ENCODE assay signal across 22 cellular contexts in the genomic region with DNA sequence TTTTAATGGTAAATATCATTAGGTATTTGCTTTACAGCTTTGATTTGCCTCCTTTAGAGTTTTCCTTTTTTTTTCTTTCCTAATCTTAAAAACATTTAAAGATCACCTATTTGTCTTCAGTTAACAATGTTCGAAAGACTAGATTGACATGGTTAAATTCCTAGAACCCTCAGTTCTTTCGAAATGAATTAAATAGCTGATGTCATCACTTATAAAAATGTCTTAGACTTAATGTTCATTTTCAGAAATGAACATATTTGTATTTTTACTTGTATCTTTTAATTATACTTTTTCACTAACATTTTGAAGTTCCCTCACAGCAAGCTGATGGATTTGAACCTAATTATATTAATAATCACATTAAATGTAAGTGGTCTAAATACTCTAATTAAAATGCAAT.
DNase-seq lines count a peak whose midpoint lies in the region; ATAC-seq, FAIRE-seq and TF ChIP-seq lines count a peak whose summit lies in the region.
"Had no signal": no experiment of that assay in that cellular context is flagged by ENCODE, and none has a peak within 500 bp of the region (broad histone marks: within the 10 kb centered on the region; RNA-seq: fewer than 3 reads in every experiment).

No MANE protein-coding gene starts in this region.

- ATAC-seq in HepG2 = no peak
- ATAC-seq in right lobe of liver = no peak
- ATAC-seq in IMR-90 (ENCODE audit: low read depth) = no peak
- ATAC-seq: GM23338 had no signal

- no peak overlapping the region for H3K23ac ChIP-seq in IMR-90 (ENCODE audit: low read depth, low read length)

- CTCF ChIA-PET in HepG2 (lab: Yijun Ruan, JAX; ENCODE audit: low intra/inter-chr PET ratio, low total read pairs) = no interaction called here
- CTCF ChIA-PET in IMR-90 (lab: Yijun Ruan, JAX) = no interaction called here

- intact Hi-C loops in HepG2 (cut with micrococcal nuclease; ENCODE audit: unreplicated experiment) = no loop called here
- intact Hi-C loops in right lobe of liver (cut with DNase I) = no loop called here
- intact Hi-C loops in IMR-90 (cut with micrococcal nuclease) = no loop called here
- intact Hi-C loops in head of caudate nucleus (cut with DNase I) = no loop called here

- no peaks in the 10 kb centered on the region for H3K27me3 ChIP-seq in HepG2 (ENCODE audit: control insufficient read depth in 1 of 2, insufficient read depth in 2 of 2, low read length in 2 of 2)
- no peaks in the 10 kb centered on the region for H3K27me3 ChIP-seq in right lobe of liver
- H3K27me3 ChIP-seq in IMR-90 (ENCODE audit: control insufficient read depth, insufficient read depth, low read length) = no peaks in the 10 kb centered on the region
- no peaks in the 10 kb centered on the region for H3K27me3 ChIP-seq in BE2C

- no peak overlapping the region for H2BK20ac ChIP-seq in IMR-90 (ENCODE audit: low read depth, low read length)

- no peak overlapping the region for H3K14ac ChIP-seq in IMR-90 (replicated peaks; ENCODE audit: low read depth, low read length)

- dilution Hi-C loops in IMR-90 (cut with HindIII; ENCODE audit: low sequenced_read_pairs, unreplicated experiment) = no loop called here

- no peak overlapping the region for H3K56ac ChIP-seq in IMR-90 (ENCODE audit: extremely low read depth, insufficient read depth, low read length)

- no peaks in the 10 kb centered on the region for H3K79me2 ChIP-seq in HepG2 (ENCODE audit: insufficient read depth, low read length)

- H3K9ac ChIP-seq in HepG2 (ENCODE audit: insufficient read depth, low read depth, low read length) = no peak overlapping the region
- H3K9ac ChIP-seq in IMR-90 (ENCODE audit: low read depth, low read length) = no peak overlapping the region

- peak overlapping the region; percentile 48 for H3K27ac Mint-ChIP-seq in endothelial cell (ENCODE audit: unreplicated experiment)
- H3K27ac Mint-ChIP-seq: CD4-positive, alpha-beta memory T cell; GM23338; HFFc6 had no signal

- no peaks in the 10 kb centered on the region for H3K9me1 ChIP-seq in IMR-90 (ENCODE audit: insufficient read depth, low read length)

- H3K27me3 Mint-ChIP-seq in endothelial cell (ENCODE audit: unreplicated experiment) = no peaks in the 10 kb centered on the region

- FAIRE-seq in HepG2 (lab: Jason Lieb, UNC) = no peak
- FAIRE-seq: A204.1, GM12891, GM18507 had no signal

- H3K4me3 Mint-ChIP-seq in endothelial cell (ENCODE audit: unreplicated experiment) = no peak overlapping the region
- H3K4me3 Mint-ChIP-seq: CD4-positive, alpha-beta memory T cell; GM23338; HFFc6 had no signal

- H3K9me3 Mint-ChIP-seq in endothelial cell (ENCODE audit: unreplicated experiment) = no peaks in the 10 kb centered on the region

- TF ChIP-seq POLR2A in HepG2 (IDR thresholded peaks at IDR 0.05; ENCODE audit: insufficient read depth in 1 of 2, low read depth in 2 of 2, low read length in 2 of 2) (no peak), right lobe of liver (IDR thresholded peaks at IDR 0.05) (no peak), IMR-90 (IDR thresholded peaks at IDR 0.05; ENCODE audit: low read depth, low read length) (no peak)

- no peak overlapping the region for H3K4me3 ChIP-seq in HepG2 (replicated peaks in 1 of 3; ENCODE audit: insufficient read depth in 1 of 3, low read depth in 2 of 3, low read length in 3 of 3)
- H3K4me3 ChIP-seq in right lobe of liver = no peak overlapping the region
- no peak overlapping the region for H3K4me3 ChIP-seq in IMR-90 (ENCODE audit: insufficient read depth, low read depth, low read length)
- H3K4me3 ChIP-seq in BE2C (ENCODE audit: low read depth, low read length) = no peak overlapping the region
- H3K4me3 ChIP-seq: GM23338, HAP-1 had no signal

- no peak overlapping the region for H3K18ac ChIP-seq in IMR-90 (ENCODE audit: low read depth, low read length)

- BruUV-seq in HepG2 (replicated peaks; lab: Mats Ljungman, UMichigan) (no TSS peak), IMR-90 (replicated peaks; lab: Mats Ljungman, UMichigan) (no TSS peak)

- no peaks in the 10 kb centered on the region for H3K79me1 ChIP-seq in IMR-90 (ENCODE audit: low read depth in 1 of 2, low read length in 2 of 2)

- H2BK15ac ChIP-seq in IMR-90 (ENCODE audit: low read depth, low read length) = no peak overlapping the region

- H3K4me2 ChIP-seq in HepG2 (ENCODE audit: low read depth, low read length) (no peak overlapping the region), IMR-90 (ENCODE audit: low read depth, low read length) (no peak overlapping the region)
- H3K4me2 ChIP-seq: GM23338 had no signal

- in situ Hi-C loops in HepG2 (cut with HindIII; ENCODE audit: extremely low pct_ligation_motif_present, low pct_unique_long_range_greater_than_20kb) (no loop called here), IMR-90 (cut with MboI; ENCODE audit: low sequenced_read_pairs) (no loop called here)

- no peak overlapping the region for H2AK5ac ChIP-seq in IMR-90 (ENCODE audit: low read depth, low read length)

- H4K20me1 ChIP-seq in HepG2 (ENCODE audit: insufficient read depth, low read length) (no peaks in the 10 kb centered on the region), IMR-90 (ENCODE audit: insufficient read depth, low read length) (no peaks in the 10 kb centered on the region)

- no peak overlapping the region for H4K91ac ChIP-seq in IMR-90 (ENCODE audit: insufficient read depth, low read depth, low read length)

- no peak overlapping the region for H2AK9ac ChIP-seq in IMR-90 (replicated peaks; ENCODE audit: low read depth, low read length, poor library complexity)

- DNase-seq in HepG2 (ENCODE audit: low spot score) = no peak
- no peak for DNase-seq in right lobe of liver
- DNase-seq in IMR-90 = no peak
- DNase-seq in endothelial cell (ENCODE audit: low spot score) = no peak
- no peak for DNase-seq in BE2C
- DNase-seq in head of caudate nucleus = no peak
- DNase-seq: ACHN; AML-193; C1 segment of cervical spinal cord; Calu3; CD4-positive, alpha-beta memory T cell; COR-L47; DMS53; DMS79 treated with DMSO at 0.1 percent for 48 hours; GF-D8; HFFc6 had no signal

- TF ChIP-seq EP300 in HepG2 (IDR thresholded peaks at IDR 0.05; ENCODE audit: low read depth in 2 of 2, low read length in 2 of 2) (no peak), HepG2 (CRISPR knock-in tag; IDR thresholded peaks at IDR 0.05; ENCODE audit: borderline replicate concordance) (no peak)

- no peaks in the 10 kb centered on the region for H3K36me3 Mint-ChIP-seq in endothelial cell (ENCODE audit: low read depth, unreplicated experiment)
- H3K36me3 Mint-ChIP-seq: CD4-positive, alpha-beta memory T cell had no signal

- H2AFZ ChIP-seq in HepG2 (ENCODE audit: low read length) (no peak overlapping the region), IMR-90 (replicated peaks; ENCODE audit: low read length, poor library complexity) (no peak overlapping the region)
- H2AFZ ChIP-seq: GM23338 had no signal

- WGBS in HepG2 (ENCODE audit: low lambda C conversion rate) = 0% methylated on average over 2 of the region's 2 CpGs
- 53% methylated on average over 2 of the region's 2 CpGs for WGBS in right lobe of liver (ENCODE audit: insufficient coverage, low coverage, low lambda C conversion rate, missing lambda C conversion rate)
- no CpG with 5 or more reads among the region's 2 CpGs for WGBS in IMR-90 (ENCODE audit: extremely low coverage in 2 of 2, insufficient read length in 1 of 2), 2 experiments

- no peak overlapping the region for H4K5ac ChIP-seq in IMR-90 (ENCODE audit: low read depth, low read length)

- TF ChIP-seq CTCF in HepG2 (CRISPR knock-in tag; IDR thresholded peaks at IDR 0.05) (no peak), right lobe of liver (IDR thresholded peaks at IDR 0.05) (no peak), IMR-90 (conservative IDR thresholded peaks at IDR 0.05; ENCODE audit: low read depth, low read length) (no peak), endothelial cell (IDR thresholded peaks at IDR 0.05; ENCODE audit: unreplicated experiment) (no peak), BE2C (IDR thresholded peaks at IDR 0.05; ENCODE audit: low read depth, low read length) (no peak)

- H2BK5ac ChIP-seq in IMR-90 (ENCODE audit: low read depth, low read length, poor library complexity, severe bottlenecking) = no peak overlapping the region

- no peak for TF ChIP-seq RAD21 in HepG2 (CRISPR knock-in tag; IDR thresholded peaks at IDR 0.05)
- no peak for TF ChIP-seq RAD21 in IMR-90 (IDR thresholded peaks at IDR 0.05; ENCODE audit: low read length)

- H3K4ac ChIP-seq in IMR-90 (ENCODE audit: low read depth, low read length) = no peak overlapping the region

- no peaks in the 10 kb centered on the region for H3K36me3 ChIP-seq in HepG2 (replicated peaks in 1 of 2; ENCODE audit: control insufficient read depth in 1 of 2, insufficient read depth in 2 of 2, low read length in 2 of 2)
- no peaks in the 10 kb centered on the region for H3K36me3 ChIP-seq in right lobe of liver
- H3K36me3 ChIP-seq in IMR-90 (ENCODE audit: control insufficient read depth, insufficient read depth, low read length) = no peaks in the 10 kb centered on the region
- H3K36me3 ChIP-seq in BE2C = no peaks in the 10 kb centered on the region
- H3K36me3 ChIP-seq: HAP-1 had no signal

- POLR2A ChIA-PET in HepG2 (lab: Yijun Ruan, JAX) = no interaction called here
- POLR2A ChIA-PET in IMR-90 (lab: Charles Lee; ENCODE audit: unreplicated experiment) = no interaction called here

- H3K9me3 ChIP-seq in HepG2 (ENCODE audit: low read length) = no peaks in the 10 kb centered on the region
- no peaks in the 10 kb centered on the region for H3K9me3 ChIP-seq in right lobe of liver
- peaks cover 1% of the 10 kb centered on the region for H3K9me3 ChIP-seq in IMR-90 (ENCODE audit: control insufficient read depth, insufficient read depth, low read length)
- H3K9me3 ChIP-seq in BE2C = no peaks in the 10 kb centered on the region
- H3K9me3 ChIP-seq: HAP-1 had no signal

- peaks cover 10% of the 10 kb centered on the region for H3K4me1 Mint-ChIP-seq in endothelial cell (ENCODE audit: unreplicated experiment)
- H3K4me1 Mint-ChIP-seq: CD4-positive, alpha-beta memory T cell had no signal

- H2BK120ac ChIP-seq in IMR-90 (ENCODE audit: low read depth, low read length) = no peak overlapping the region

- H4K8ac ChIP-seq in IMR-90 (ENCODE audit: low read depth in 2 of 2, low read length in 2 of 2) = no peak overlapping the region

- no peak overlapping the region for H3K27ac ChIP-seq in HepG2 (ENCODE audit: extremely low read length, insufficient read depth, low read length)
- H3K27ac ChIP-seq in right lobe of liver = no peak overlapping the region
- H3K27ac ChIP-seq in IMR-90 (ENCODE audit: insufficient read depth, low read length) = no peak overlapping the region
- H3K27ac ChIP-seq: 22Rv1 had no signal

- H3K4me1 ChIP-seq in HepG2 (ENCODE audit: insufficient read depth, low read length) (no peaks in the 10 kb centered on the region), right lobe of liver (no peaks in the 10 kb centered on the region), IMR-90 (ENCODE audit: control insufficient read depth, insufficient read depth, low read length) (no peaks in the 10 kb centered on the region), BE2C (no peaks in the 10 kb centered on the region)
- H3K4me1 ChIP-seq: HAP-1 had no signal

TF ChIP-seq in HepG2, 621 proteins besides CTCF, POLR2A, EP300 and RAD21 (continues in another document):
- TF ChIP-seq ZFY (CRISPR knock-in tag; IDR thresholded peaks at IDR 0.05) (no peak), MAFF (IDR thresholded peaks at IDR 0.05; ENCODE audit: low read depth, low read length) (peak; percentile 84)

TF ChIP-seq in IMR-90, 13 proteins besides CTCF, POLR2A, EP300 and RAD21 (continues in another document):
- TF ChIP-seq RFX5 (IDR thresholded peaks at IDR 0.05; ENCODE audit: low read depth, low read length) (no peak), NFE2L2 (IDR thresholded peaks at IDR 0.05; ENCODE audit: low read depth, low read length) (no peak)
